In genomic region chr15:85639752-85640381, GRCh38 we compare ENCODE assay signal across 9 cellular contexts.
A peak's percentile ranks its signal among the peaks of the same experiment; 100 is the strongest.
DNase-seq lines count a peak whose midpoint lies in the region; ATAC-seq and TF ChIP-seq lines count a peak whose summit lies in the region.
"Had no signal": no experiment of that assay in that cellular context is flagged by ENCODE, and none has a peak within 500 bp of the region (broad histone marks: within the 10 kb centered on the region; RNA-seq: fewer than 3 reads in every experiment).

No MANE protein-coding gene starts in this region.

- no peak for TF ChIP-seq CTCF in GM20000 (IDR thresholded peaks at IDR 0.05; ENCODE audit: extremely low read depth, missing control alignments)
- TF ChIP-seq CTCF in foreskin keratinocyte (conservative IDR thresholded peaks at IDR 0.05), result no peak

- H3K27ac ChIP-seq in foreskin keratinocyte, result no peak overlapping the region

- peaks cover 7% of the 10 kb centered on the region for H3K4me1 ChIP-seq in foreskin keratinocyte

- H3K27me3 ChIP-seq in foreskin keratinocyte, result no peaks in the 10 kb centered on the region

- peak; percentile 89 for ATAC-seq in foreskin keratinocyte

- DNase-seq in AG08395 (ENCODE audit: low spot score) (peak; percentile 77), GM20000 (ENCODE audit: low spot score) (peak; percentile 21), NCI-H524 treated with DMSO at 0.1 percent for 48 hours (lab: John Stamatoyannopoulos, UW) (peak; percentile 99), foreskin keratinocyte (peak in 1 of 2 donors; percentile 49), SKM-1 (lab: John Stamatoyannopoulos, UW; ENCODE audit: unreplicated experiment) (no peak), NCI-H2171 (lab: John Stamatoyannopoulos, UW) (no peak), midbrain (lab: John Stamatoyannopoulos, UW) (no peak), NCI-H2196 treated with DMSO at 0.1 percent for 48 hours (lab: John Stamatoyannopoulos, UW; ENCODE audit: unreplicated experiment) (no peak)
- DNase-seq: DND-41 had no signal

Comparison
In these comparisons a context has a peak if more than half of its experiments do, and no peak if none do; other contexts are left out.
1. DNase-seq: peak in AG08395 (single experiment), GM20000 (single experiment) and NCI-H524 treated with DMSO at 0.1 percent for 48 hours (single experiment); none in SKM-1 (single experiment), NCI-H2171 (single experiment), midbrain (single experiment) and NCI-H2196 treated with DMSO at 0.1 percent for 48 hours (single experiment).